In genomic region chr5:154308457-154309360, GRCh38 we compare ENCODE assay signal across 11 cellular contexts.
DNase-seq lines count a peak whose midpoint lies in the region; ATAC-seq and TF ChIP-seq lines count a peak whose summit lies in the region.
"Had no signal": no experiment of that assay in that cellular context is flagged by ENCODE, and none has a peak within 500 bp of the region (broad histone marks: within the 10 kb centered on the region; RNA-seq: fewer than 3 reads in every experiment).

No MANE protein-coding gene starts in this region.

- DNase-seq in ELR (ENCODE audit: low read depth) = peak; percentile 92
- peak; percentile 81 for DNase-seq in PC-3
- DNase-seq in dedifferentiated amniotic fluid mesenchymal stem cell (ENCODE audit: extremely low spot score) = peak; percentile 64
- no peak for DNase-seq in osteocyte (ENCODE audit: extremely low spot score, unreplicated experiment)
- DNase-seq in AML-193 (lab: John Stamatoyannopoulos, UW) = no peak
- DNase-seq in thyroid gland = no peak
- DNase-seq: NCI-H1092 treated with DMSO at 0.1 percent for 48 hours, NCI-H524 had no signal

- no peak for TF ChIP-seq POLR2A in thyroid gland (IDR thresholded peaks at IDR 0.05)

- H3K36me3 ChIP-seq in PC-3 (ENCODE audit: low read depth, low read length) (peaks cover 11% of the 10 kb centered on the region), thyroid gland (no peaks in the 10 kb centered on the region)

- H3K27ac Mint-ChIP-seq in osteocyte (ENCODE audit: unreplicated experiment) = peak overlapping the region; percentile 65
- H3K27ac Mint-ChIP-seq: nephron had no signal

- no peak overlapping the region for H3K9ac ChIP-seq in PC-3 (ENCODE audit: low read length)

- H3K9me2 ChIP-seq in PC-3 (replicated peaks; ENCODE audit: low read length) = no peaks in the 10 kb centered on the region

- H3K4me1 Mint-ChIP-seq in osteocyte (ENCODE audit: unreplicated experiment) = peaks cover 44% of the 10 kb centered on the region

- H3K27me3 Mint-ChIP-seq in osteocyte (ENCODE audit: unreplicated experiment) = no peaks in the 10 kb centered on the region

- no TSS peak for BruUV-seq in PC-3 (replicated peaks; lab: Mats Ljungman, UMichigan)

- peaks cover 18% of the 10 kb centered on the region for H3K79me2 ChIP-seq in PC-3 (ENCODE audit: low read length)

- intact Hi-C loops in PC-3 (cut with micrococcal nuclease) (no loop called here), thyroid gland (cut with DNase I) (no loop called here)

- H3K9me3 ChIP-seq in PC-3 (ENCODE audit: low read length) (no peaks in the 10 kb centered on the region), thyroid gland (no peaks in the 10 kb centered on the region)

- H2AFZ ChIP-seq in PC-3 (ENCODE audit: low read length) = 0 out of 2 replicates have a peak overlapping the region, but pooled peaks have one; percentile 56

- TF ChIP-seq CTCF in PC-3 (conservative IDR thresholded peaks at IDR 0.05; ENCODE audit: low read depth, low read length) (no peak), osteocyte (IDR thresholded peaks at IDR 0.05) (no peak), thyroid gland (IDR thresholded peaks at IDR 0.05) (no peak)

- POLR2A ChIA-PET in PC-3 (lab: Charles Lee; ENCODE audit: unreplicated experiment) = interaction anchor here (0.7 to 0.8 kb wide), 2 partner anchors 21 to 97 kb away, joined by 4 to 8 read pairs; no protein-coding TSS in a partner anchor

- no peaks in the 10 kb centered on the region for H4K20me1 ChIP-seq in PC-3 (ENCODE audit: low read length)

- ATAC-seq in PC-3 (peak; percentile 70), HG02938 (IDR thresholded peaks at IDR 0.05; ENCODE audit: unreplicated experiment) (no peak)

- H3K27ac ChIP-seq in PC-3 (ENCODE audit: low read length) = peak overlapping the region; percentile 64
- H3K27ac ChIP-seq in thyroid gland = peak overlapping the region in 1 of 3 donors; percentile 37
- H3K27ac ChIP-seq: HL-60 had no signal

- no peak overlapping the region for H3K4me3 Mint-ChIP-seq in osteocyte (ENCODE audit: unreplicated experiment)
- H3K4me3 Mint-ChIP-seq: nephron had no signal

- H3K27me3 ChIP-seq in PC-3 (ENCODE audit: low read length) = no peaks in the 10 kb centered on the region
- no peaks in the 10 kb centered on the region for H3K27me3 ChIP-seq in thyroid gland

- H3K4me3 ChIP-seq in PC-3 (ENCODE audit: low read length) = no peak overlapping the region; the same call in 1 of the 2 replicates
- H3K4me3 ChIP-seq in thyroid gland (replicated peaks in 1 of 3) = no peak overlapping the region

- H3K9me3 Mint-ChIP-seq in osteocyte (ENCODE audit: unreplicated experiment) = peaks cover 28% of the 10 kb centered on the region

- CTCF ChIA-PET in PC-3 (lab: Charles Lee) = interaction anchor here (0.8 kb wide), 1 partner anchor 97 kb away, joined by 4 read pairs; no protein-coding TSS in a partner anchor

- H3F3A ChIP-seq in PC-3 (ENCODE audit: low read length, unreplicated experiment) = peaks cover 8% of the 10 kb centered on the region

- peaks cover 34% of the 10 kb centered on the region for H3K36me3 Mint-ChIP-seq in osteocyte (ENCODE audit: unreplicated experiment)

- peak overlapping the region; percentile 60 for H3K4me2 ChIP-seq in PC-3 (ENCODE audit: low read length)

- WGBS in thyroid gland, 2 donors = 89 to 95% methylated on average over 6 of the region's 6 CpGs

- peaks cover 36% of the 10 kb centered on the region for H3K4me1 ChIP-seq in PC-3 (ENCODE audit: insufficient read depth, low read length)
- peaks cover 14 to 19% of the 10 kb centered on the region in 2 donors for H3K4me1 ChIP-seq in thyroid gland

Comparison
In these comparisons a context has a peak if more than half of its experiments do, and no peak if none do; other contexts are left out.
1. DNase-seq: peak in ELR (single experiment), PC-3 (single experiment) and dedifferentiated amniotic fluid mesenchymal stem cell (single experiment); none in osteocyte (single experiment), AML-193 (0 of 2) and thyroid gland (0 of 2).